1 cellular context compared by ENCODE assay signal in the genomic region with DNA sequence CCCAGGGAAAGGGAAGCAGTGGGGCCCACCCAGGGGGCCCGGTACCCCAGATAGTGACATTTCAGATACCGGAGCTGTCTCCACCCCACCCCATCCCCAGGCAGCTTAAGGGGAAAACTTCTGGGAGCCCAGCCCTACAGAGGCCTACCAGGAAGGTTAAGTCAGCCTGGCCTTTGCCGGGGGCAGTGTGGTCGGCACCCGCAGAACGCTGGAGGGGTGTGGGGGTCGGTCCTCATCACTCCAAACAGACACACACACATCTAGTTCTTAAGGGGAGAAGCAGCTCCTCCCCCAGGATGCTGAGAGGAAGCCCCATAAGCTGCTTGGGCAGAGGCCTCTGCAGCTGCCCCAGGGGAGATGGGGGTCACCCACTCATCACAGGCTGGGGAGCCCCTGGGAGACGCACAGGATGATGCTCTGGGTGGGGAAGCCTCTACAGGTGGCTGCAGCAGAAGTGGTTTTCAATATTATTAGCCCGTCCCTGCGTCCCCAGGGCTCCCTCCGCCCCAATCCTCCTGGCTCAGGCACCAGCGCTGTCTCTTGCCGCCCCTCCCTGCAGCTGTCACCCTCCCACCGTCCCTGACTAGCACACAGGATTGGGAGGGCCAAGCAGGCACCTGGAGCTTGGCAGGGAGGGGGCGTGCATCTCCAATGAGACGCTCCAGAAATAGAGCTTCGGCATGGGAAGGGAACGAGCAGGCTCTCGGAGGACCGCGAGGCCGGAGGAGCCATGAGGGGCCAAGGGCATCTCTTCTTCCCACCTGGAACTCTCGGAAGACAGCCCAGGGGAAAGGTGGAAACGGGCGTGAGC.
TF ChIP-seq lines count a peak whose summit lies in the region.

No MANE protein-coding gene starts in this region.

TF ChIP-seq in HEK293, 187 proteins besides CTCF, POLR2A, EP300 and RAD21 (continued from another document):
- TF ChIP-seq GLIS1 (tag by site-specific recombination; IDR thresholded peaks at IDR 0.05): peak; percentile 91
- peak; percentile 17; the same call in 1 of the 2 replicates for TF ChIP-seq ZBTB17 (tag by site-specific recombination; IDR thresholded peaks at IDR 0.05)
- 0 out of 2 replicates have a peak, but pooled peaks have one; percentile 19 for TF ChIP-seq KLF1 (tag by site-specific recombination; IDR thresholded peaks at IDR 0.05)
- TF ChIP-seq KLF17 (tag by site-specific recombination; IDR thresholded peaks at IDR 0.05): 0 out of 2 replicates have a peak, but pooled peaks have one; percentile 51
- TF ChIP-seq ZBTB8A (tag by site-specific recombination; IDR thresholded peaks at IDR 0.05): 0 out of 2 replicates have a peak, but pooled peaks have one; percentile 10
- peak; percentile 75 for TF ChIP-seq SCRT2 (tag by site-specific recombination; IDR thresholded peaks at IDR 0.05)
- 0 out of 2 replicates have a peak, but pooled peaks have one; percentile 20 for TF ChIP-seq ZBTB48 (tag by site-specific recombination; IDR thresholded peaks at IDR 0.05)
- no peak for TF ChIP-seq AEBP2 (tag by site-specific recombination; IDR thresholded peaks at IDR 0.05; ENCODE audit: borderline replicate concordance)
- peak; percentile 61 for TF ChIP-seq IKZF3 (tag by site-specific recombination; IDR thresholded peaks at IDR 0.05)
